8 cellular contexts compared by ENCODE assay signal in genomic region chr9:77588319-77588937, GRCh38. TPM values are rescaled to one million over a fixed set of nuclear protein-coding genes. Genes with fewer than 3 reads are reported as not detected.
A peak's percentile ranks its signal among the peaks of the same experiment; 100 is the strongest.
DNase-seq lines count a peak whose midpoint lies in the region; ATAC-seq and TF ChIP-seq lines count a peak whose summit lies in the region.

No MANE protein-coding gene starts in this region.

- CTCF ChIA-PET in IMR-90 (lab: Yijun Ruan, JAX), result interaction anchor here (0.7 kb wide), 1 partner anchor 817 kb away, joined by 4 read pairs; no protein-coding TSS in a partner anchor
- CTCF ChIA-PET in CD8-positive, alpha-beta T cell (lab: Charles Lee), result no interaction called here

- POLR2A ChIA-PET in IMR-90 (lab: Charles Lee; ENCODE audit: unreplicated experiment), result no interaction called here
- POLR2A ChIA-PET in CD8-positive, alpha-beta T cell (lab: Charles Lee), result no interaction called here

- H4K8ac ChIP-seq in IMR-90 (ENCODE audit: low read depth in 2 of 2, low read length in 2 of 2), result no peak overlapping the region

- H3K4me3 ChIP-seq in IMR-90 (ENCODE audit: insufficient read depth, low read depth, low read length) (no peak overlapping the region), brain microvascular endothelial cell (ENCODE audit: low read depth, low read length) (no peak overlapping the region)
- H3K4me3 ChIP-seq in CD8-positive, alpha-beta T cell (ENCODE audit: low read depth, low read length), result no peak overlapping the region

- H3K9me1 ChIP-seq in IMR-90 (ENCODE audit: insufficient read depth, low read length), result no peaks in the 10 kb centered on the region

- no peak overlapping the region for H2BK20ac ChIP-seq in IMR-90 (ENCODE audit: low read depth, low read length)

- peaks cover 2% of the 10 kb centered on the region; the same call in 1 of the 2 replicates for H3K27me3 ChIP-seq in IMR-90 (ENCODE audit: control insufficient read depth, insufficient read depth, low read length)
- H3K27me3 ChIP-seq in brain microvascular endothelial cell (replicated peaks), result no peaks in the 10 kb centered on the region
- no peaks in the 10 kb centered on the region for H3K27me3 ChIP-seq in CD8-positive, alpha-beta T cell (ENCODE audit: insufficient read depth, low read length)

- no peak overlapping the region for H3K9ac ChIP-seq in IMR-90 (ENCODE audit: low read depth, low read length)

- H3K4me1 Mint-ChIP-seq in T-helper 17 cell, result peaks cover 11% of the 10 kb centered on the region
- H3K4me1 Mint-ChIP-seq in CD8-positive, alpha-beta T cell (ENCODE audit: low read depth), result no peaks in the 10 kb centered on the region

- TF ChIP-seq CTCF in IMR-90 (conservative IDR thresholded peaks at IDR 0.05; ENCODE audit: low read depth, low read length) (no peak), brain microvascular endothelial cell (IDR thresholded peaks at IDR 0.05; ENCODE audit: low read depth, low read length, missing control alignments) (no peak)
- no peak for TF ChIP-seq CTCF in CD8-positive, alpha-beta T cell (IDR thresholded peaks at IDR 0.05)

- H3K9me3 ChIP-seq in IMR-90 (ENCODE audit: control insufficient read depth, insufficient read depth, low read length) (no peaks in the 10 kb centered on the region), T-helper 17 cell (ENCODE audit: control insufficient read depth, low read length, poor library complexity, severe bottlenecking) (no peaks in the 10 kb centered on the region)
- H3K9me3 ChIP-seq in CD8-positive, alpha-beta T cell (ENCODE audit: low read length), result no peaks in the 10 kb centered on the region

- no peaks in the 10 kb centered on the region for H3K36me3 Mint-ChIP-seq in T-helper 17 cell (ENCODE audit: low read depth)
- no peaks in the 10 kb centered on the region for H3K36me3 Mint-ChIP-seq in CD8-positive, alpha-beta T cell

- H3K4me3 Mint-ChIP-seq in T-helper 17 cell, result no peak overlapping the region
- H3K4me3 Mint-ChIP-seq in CD8-positive, alpha-beta T cell, result no peak overlapping the region

- no peaks in the 10 kb centered on the region for H3K4me1 ChIP-seq in IMR-90 (ENCODE audit: control insufficient read depth, insufficient read depth, low read length)
- H3K4me1 ChIP-seq in CD8-positive, alpha-beta T cell (ENCODE audit: insufficient read depth, low read length), result no peaks in the 10 kb centered on the region

- no peak overlapping the region for H4K5ac ChIP-seq in IMR-90 (ENCODE audit: low read depth, low read length)

- H3K4ac ChIP-seq in IMR-90 (ENCODE audit: low read depth, low read length), result no peak overlapping the region

- H3K23ac ChIP-seq in IMR-90 (ENCODE audit: low read depth, low read length), result no peak overlapping the region

- H2AK5ac ChIP-seq in IMR-90 (ENCODE audit: low read depth, low read length), result no peak overlapping the region

- no peaks in the 10 kb centered on the region for H3K79me1 ChIP-seq in IMR-90 (ENCODE audit: low read depth in 1 of 2, low read length in 2 of 2)

- H2AFZ ChIP-seq in IMR-90 (replicated peaks; ENCODE audit: low read length, poor library complexity), result no peak overlapping the region

- H4K20me1 ChIP-seq in IMR-90 (ENCODE audit: insufficient read depth, low read length), result no peaks in the 10 kb centered on the region

- dilution Hi-C loops in IMR-90 (cut with HindIII; ENCODE audit: low sequenced_read_pairs, unreplicated experiment), result no loop called here

- H3K36me3 ChIP-seq in IMR-90 (ENCODE audit: control insufficient read depth, insufficient read depth, low read length) (no peaks in the 10 kb centered on the region), brain microvascular endothelial cell (replicated peaks) (no peaks in the 10 kb centered on the region)
- H3K36me3 ChIP-seq in CD8-positive, alpha-beta T cell (ENCODE audit: insufficient read depth, low read length), result no peaks in the 10 kb centered on the region

- no peak overlapping the region for H3K27ac Mint-ChIP-seq in T-helper 17 cell
- H3K27ac Mint-ChIP-seq in CD8-positive, alpha-beta T cell, result no peak overlapping the region

- H2AK9ac ChIP-seq in IMR-90 (replicated peaks; ENCODE audit: low read depth, low read length, poor library complexity), result no peak overlapping the region

- in situ Hi-C loops in IMR-90 (cut with MboI; ENCODE audit: low sequenced_read_pairs), result no loop called here
- in situ Hi-C loops in brain microvascular endothelial cell (cut with HindIII; ENCODE audit: low pct_ligation_motif_present, low sequenced_read_pairs), result no loop called here

- DNase-seq in AG08395 (ENCODE audit: low spot score) (peak; percentile 88), IMR-90 (peak; percentile 89), brain microvascular endothelial cell (peak; percentile 71), left colon (no peak), occipital lobe (lab: John Stamatoyannopoulos, UW) (no peak), T-helper 17 cell (no peak)
- no peak for DNase-seq in CD8-positive, alpha-beta T cell

- H3K27me3 Mint-ChIP-seq in T-helper 17 cell, result peaks cover 27% of the 10 kb centered on the region
- H3K27me3 Mint-ChIP-seq in CD8-positive, alpha-beta T cell (ENCODE audit: low read depth), result peaks cover 5% of the 10 kb centered on the region

- ATAC-seq in IMR-90 (ENCODE audit: low read depth) (peak; percentile 93), left colon (peak; percentile 49), T-helper 17 cell (no peak), GM21825 (IDR thresholded peaks at IDR 0.05; ENCODE audit: unreplicated experiment) (no peak)
- no peak for ATAC-seq in CD8-positive, alpha-beta T cell

- TF ChIP-seq RAD21 in IMR-90 (IDR thresholded peaks at IDR 0.05; ENCODE audit: low read length), result no peak

- no peak overlapping the region for H3K14ac ChIP-seq in IMR-90 (replicated peaks; ENCODE audit: low read depth, low read length)

- intact Hi-C loops in IMR-90 (cut with micrococcal nuclease) (loop anchor here (10.0 kb wide), 2 partner anchors 156 to 446 kb away; partner anchors contain the start of gene GNAQ), left colon (cut with DNase I, micrococcal nuclease) (no loop called here)
- intact Hi-C loops in CD8-positive, alpha-beta T cell (cut with DNase I, micrococcal nuclease), result no loop called here

- no peak overlapping the region for H2BK120ac ChIP-seq in IMR-90 (ENCODE audit: low read depth, low read length)

- WGBS in IMR-90 (ENCODE audit: extremely low coverage in 2 of 2, insufficient read length in 1 of 2), 2 experiments, result 50% methylated on average over 1 of the region's 2 CpGs; no CpG with 5 or more reads in 1 of the 2 experiments

- no peak overlapping the region for H2BK15ac ChIP-seq in IMR-90 (ENCODE audit: low read depth, low read length)

- H3K9me3 Mint-ChIP-seq in CD8-positive, alpha-beta T cell, result no peaks in the 10 kb centered on the region

- no peak overlapping the region for H3K27ac ChIP-seq in IMR-90 (ENCODE audit: insufficient read depth, low read length)
- no peak overlapping the region for H3K27ac ChIP-seq in brain microvascular endothelial cell
- no peak overlapping the region for H3K27ac ChIP-seq in CD8-positive, alpha-beta T cell (ENCODE audit: low read depth, low read length)

- no peak overlapping the region for H3K56ac ChIP-seq in IMR-90 (ENCODE audit: extremely low read depth, insufficient read depth, low read length)

- H2BK5ac ChIP-seq in IMR-90 (ENCODE audit: low read depth, low read length, poor library complexity, severe bottlenecking), result no peak overlapping the region

- H3K4me2 ChIP-seq in IMR-90 (ENCODE audit: low read depth, low read length), result no peak overlapping the region

- H3K18ac ChIP-seq in IMR-90 (ENCODE audit: low read depth, low read length), result no peak overlapping the region

- BruUV-seq in IMR-90 (replicated peaks; lab: Mats Ljungman, UMichigan), result no TSS peak

- no peak for TF ChIP-seq POLR2A in IMR-90 (IDR thresholded peaks at IDR 0.05; ENCODE audit: low read depth, low read length)

- H4K91ac ChIP-seq in IMR-90 (ENCODE audit: insufficient read depth, low read depth, low read length), result no peak overlapping the region

TF ChIP-seq in IMR-90, 13 proteins besides CTCF, POLR2A, EP300 and RAD21:
- no peak for TF ChIP-seq BHLHE40 (IDR thresholded peaks at IDR 0.05; ENCODE audit: low read depth, low read length)
- peak; percentile 65 for TF ChIP-seq NFE2L2 (IDR thresholded peaks at IDR 0.05; ENCODE audit: low read depth, low read length)
- no peak for TF ChIP-seq CHD1 (IDR thresholded peaks at IDR 0.05; ENCODE audit: low read depth, low read length)
- TF ChIP-seq FOS (IDR thresholded peaks at IDR 0.05; ENCODE audit: low read depth, low read length), result 0 out of 2 replicates have a peak, but pooled peaks have one; percentile 33
- TF ChIP-seq CEBPB (IDR thresholded peaks at IDR 0.05; ENCODE audit: low read depth, low read length), result no peak
TF ChIP-seq in IMR-90: peak in this region for 2.

RNA-seq across cellular contexts. Expression of gene GNA14, which starts 59.7 kb away (rescaled TPM):
- under 0.01 TPM in 1 of 2 replicates, not detected in the other for total RNA-seq in IMR-90 (2012; rRNA removed)
- 0.03 TPM in 1 of 2 replicates, not detected in the other for polyA plus RNA-seq in IMR-90 (2012; rRNA removed)
- polyA plus RNA-seq in IMR-90 (2012; cell fraction: cytosol; rRNA removed), result 0.02 TPM in 1 of 2 replicates, not detected in the other
- polyA plus RNA-seq in IMR-90 (2012; cell fraction: nucleus; rRNA removed; ENCODE audit: low replicate concordance), result 0.15 TPM in 1 of 2 replicates, not detected in the other
- 10 to 100 TPM; 12.3 to 13.2 TPM for total RNA-seq in left colon
- 0.31 TPM for total RNA-seq in occipital lobe
- total RNA-seq in T-helper 17 cell, result not detected
- not detected for total RNA-seq in CD8-positive, alpha-beta T cell

Comparison
In these comparisons a context has a peak if more than half of its experiments do, and no peak if none do; other contexts are left out.
1. DNase-seq: peak in AG08395 (single experiment), IMR-90 (single experiment) and brain microvascular endothelial cell (single experiment); none in left colon (0 of 2), occipital lobe (single experiment), T-helper 17 cell (0 of 3) and CD8-positive, alpha-beta T cell (0 of 7).
2. ATAC-seq: peak in IMR-90 (single experiment) and left colon (single experiment); none in T-helper 17 cell (single experiment), CD8-positive, alpha-beta T cell (single experiment) and GM21825 (single experiment).
3. RNA of gene GNA14, which starts 59.7 kb away (total RNA-seq): 12.3 to 13.2 TPM in left colon; 0.31 TPM in occipital lobe (single experiment), under 0.01 TPM in IMR-90, not detected in T-helper 17 cell and not detected in CD8-positive, alpha-beta T cell; every median in the first group is over 10 times any median in the second.